14 cellular contexts compared by ENCODE assay signal in genomic region chr15:91921821-91922198, GRCh38.
A peak's percentile ranks its signal among the peaks of the same experiment; 100 is the strongest.
DNase-seq lines count a peak whose midpoint lies in the region; FAIRE-seq and TF ChIP-seq lines count a peak whose summit lies in the region.
"Had no signal": no experiment of that assay in that cellular context is flagged by ENCODE, and none has a peak within 500 bp of the region (broad histone marks: within the 10 kb centered on the region; RNA-seq: fewer than 3 reads in every experiment).

No MANE protein-coding gene starts in this region.

- FAIRE-seq in GM12892 (lab: Jason Lieb, UNC), result no peak
- FAIRE-seq: H54 had no signal

- H3K9ac ChIP-seq in OCI-LY3 (ENCODE audit: low read length) (no peak overlapping the region), SK-N-SH (no peak overlapping the region)

- 82% methylated on average over 13 of the region's 13 CpGs for WGBS in SK-N-SH (ENCODE audit: low lambda C conversion rate)

- H3K27me3 Mint-ChIP-seq in endothelial cell (ENCODE audit: unreplicated experiment), result no peaks in the 10 kb centered on the region
- H3K27me3 Mint-ChIP-seq: activated CD8-positive, alpha-beta memory T cell treated with anti-CD3 and anti-CD28 coated beads, Interleukin-2, amount 10 ng/mL, durations not matched to agents 7 days and 5 days; T-cell had no signal

- TF ChIP-seq RAD21 in SK-N-SH (IDR thresholded peaks at IDR 0.05; ENCODE audit: low read length), result no peak

- TF ChIP-seq CTCF in AG04450 (IDR thresholded peaks at IDR 0.05; ENCODE audit: low read depth, low read length) (no peak), OCI-LY3 (IDR thresholded peaks at IDR 0.05; ENCODE audit: low read depth, low read length) (no peak), endothelial cell (IDR thresholded peaks at IDR 0.05; ENCODE audit: unreplicated experiment) (no peak), neutrophil (IDR thresholded peaks at IDR 0.05) (no peak), SK-N-SH (IDR thresholded peaks at IDR 0.05) (no peak)

- H3K36me3 ChIP-seq in OCI-LY3 (replicated peaks; ENCODE audit: low read depth, low read length) (no peaks in the 10 kb centered on the region), neutrophil (peaks cover 23% of the 10 kb centered on the region), SK-N-SH (replicated peaks in 1 of 2; ENCODE audit: control insufficient read depth in 1 of 2, insufficient read depth in 2 of 2, low read length in 1 of 2) (peaks cover 0 to 3% of the 10 kb centered on the region in 2 experiments)

- H3K27ac ChIP-seq in AG04450 (ENCODE audit: low read depth, low read length), result peak overlapping the region; percentile 11
- H3K27ac ChIP-seq in OCI-LY3 (ENCODE audit: low read length), result no peak overlapping the region
- peak overlapping the region; percentile 56 for H3K27ac ChIP-seq in neutrophil
- no peak overlapping the region for H3K27ac ChIP-seq in SK-N-SH (ENCODE audit: low read depth in 2 of 2, low read length in 1 of 2)

- H3K4me1 ChIP-seq in OCI-LY3 (ENCODE audit: low read length), result peaks cover 20% of the 10 kb centered on the region
- peaks cover 8 to 15% of the 10 kb centered on the region in 2 experiments for H3K4me1 ChIP-seq in neutrophil (ENCODE audit: control insufficient read depth in 1 of 2, insufficient read depth in 1 of 2, low read depth in 1 of 2, low read length in 1 of 2)
- H3K4me1 ChIP-seq in SK-N-SH (ENCODE audit: control insufficient read depth in 1 of 2, insufficient read depth in 2 of 2, low read depth in 1 of 2, low read length in 1 of 2), result peaks cover 3 to 7% of the 10 kb centered on the region in 2 experiments; a peak in 2 of 4 replicates

- peak overlapping the region; percentile 45 for H3K27ac Mint-ChIP-seq in endothelial cell (ENCODE audit: unreplicated experiment)
- H3K27ac Mint-ChIP-seq: activated CD8-positive, alpha-beta memory T cell treated with anti-CD3 and anti-CD28 coated beads, Interleukin-2, amount 10 ng/mL, durations not matched to agents 7 days and 5 days had no signal

- H3K4me2 ChIP-seq in OCI-LY3 (ENCODE audit: low read length) (peak overlapping the region; percentile 31), SK-N-SH (no peak overlapping the region)

- POLR2A ChIA-PET in AG04450 (lab: Yijun Ruan, JAX), result no interaction called here
- POLR2A ChIA-PET in SK-N-SH (lab: Yijun Ruan, JAX), result interaction anchor here (0.6 kb wide), 1 partner anchor 95 kb away, joined by 3 read pairs; no protein-coding TSS in a partner anchor

- TF ChIP-seq POLR2A in GM12892 (IDR thresholded peaks at IDR 0.05; ENCODE audit: low read depth, low read length), result no peak

- no peak overlapping the region for H3K4me3 Mint-ChIP-seq in endothelial cell (ENCODE audit: unreplicated experiment)
- H3K4me3 Mint-ChIP-seq: activated CD8-positive, alpha-beta memory T cell treated with anti-CD3 and anti-CD28 coated beads, Interleukin-2, amount 10 ng/mL, durations not matched to agents 7 days and 5 days; T-cell had no signal

- no peaks in the 10 kb centered on the region for H3K79me2 ChIP-seq in OCI-LY3 (ENCODE audit: low read length)
- H3K79me2 ChIP-seq in SK-N-SH (ENCODE audit: insufficient read depth), result peaks cover 14% of the 10 kb centered on the region; the same call in 1 of the 2 replicates

- H3K4me3 ChIP-seq in AG04450 (ENCODE audit: low read depth, low read length) (no peak overlapping the region), OCI-LY3 (ENCODE audit: low read length) (no peak overlapping the region), neutrophil (ENCODE audit: low read depth in 1 of 2, low read length in 1 of 2) (no peak overlapping the region), SK-N-SH (ENCODE audit: low read depth in 2 of 2, low read length in 1 of 2) (no peak overlapping the region)
- H3K4me3 ChIP-seq: GM12878, stomach had no signal

- H4K20me1 ChIP-seq in OCI-LY3 (ENCODE audit: insufficient read depth, low read length), result no peaks in the 10 kb centered on the region
- H4K20me1 ChIP-seq in SK-N-SH (ENCODE audit: insufficient read depth), result no peaks in the 10 kb centered on the region

- no peaks in the 10 kb centered on the region for H3K9me3 Mint-ChIP-seq in endothelial cell (ENCODE audit: unreplicated experiment)
- H3K9me3 Mint-ChIP-seq: T-cell had no signal

- no peak for TF ChIP-seq EP300 in SK-N-SH (IDR thresholded peaks at IDR 0.05; ENCODE audit: borderline replicate concordance in 1 of 2, low read depth in 1 of 2, low read length in 1 of 2)

- CTCF ChIA-PET in AG04450 (lab: Charles Lee), result no interaction called here
- CTCF ChIA-PET in SK-N-SH (lab: Yijun Ruan, JAX), result interaction anchor here (1.2 kb wide), 1 partner anchor 20 kb away, joined by 3 read pairs; no protein-coding TSS in a partner anchor

- H3K27me3 ChIP-seq in AG04450 (ENCODE audit: control insufficient read depth, insufficient read depth, low read length), result no peaks in the 10 kb centered on the region
- no peaks in the 10 kb centered on the region for H3K27me3 ChIP-seq in OCI-LY3 (ENCODE audit: low read depth, low read length)
- H3K27me3 ChIP-seq in neutrophil, result no peaks in the 10 kb centered on the region
- H3K27me3 ChIP-seq in SK-N-SH (ENCODE audit: insufficient read depth), result no peaks in the 10 kb centered on the region
- H3K27me3 ChIP-seq: stomach had no signal

- H3K9me3 ChIP-seq in AG04450 (ENCODE audit: control insufficient read depth, insufficient read depth, low read length) (no peaks in the 10 kb centered on the region), OCI-LY3 (ENCODE audit: insufficient read depth, low read length) (no peaks in the 10 kb centered on the region), neutrophil (no peaks in the 10 kb centered on the region), SK-N-SH (no peaks in the 10 kb centered on the region)
- H3K9me3 ChIP-seq: stomach had no signal

- peaks cover 7% of the 10 kb centered on the region for H3K4me1 Mint-ChIP-seq in endothelial cell (ENCODE audit: unreplicated experiment)

- H3K9me2 ChIP-seq in SK-N-SH, result no peaks in the 10 kb centered on the region

- no peaks in the 10 kb centered on the region for H3F3A ChIP-seq in SK-N-SH (replicated peaks; ENCODE audit: insufficient read depth)

- no peak overlapping the region for H2AFZ ChIP-seq in OCI-LY3 (ENCODE audit: low read depth, low read length)
- no peak overlapping the region for H2AFZ ChIP-seq in SK-N-SH (ENCODE audit: low read depth)

- DNase-seq in AG04450 (ENCODE audit: low read depth, low spot score) (no peak), endothelial cell (ENCODE audit: low spot score) (no peak), NCI-H1105 (lab: John Stamatoyannopoulos, UW) (no peak), SK-N-SH (no peak), GM12892 (ENCODE audit: insufficient read length) (no peak)
- no peak for DNase-seq in stimulated activated CD4-positive, alpha-beta T cell treated with anti-CD3 and anti-CD28 coated beads, Interleukin-12 subunit alpha, Interleukin-12 subunit beta, amount 100 ng/mL, for 4 hours
- DNase-seq: activated CD8-positive, alpha-beta memory T cell treated with anti-CD3 and anti-CD28 coated beads, Interleukin-2, amount 10 ng/mL, durations not matched to agents 7 days and 5 days; Kasumi-1; stomach; T-cell had no signal

- no peaks in the 10 kb centered on the region for H3K36me3 Mint-ChIP-seq in endothelial cell (ENCODE audit: low read depth, unreplicated experiment)

TF ChIP-seq in SK-N-SH, 30 proteins besides CTCF, POLR2A, EP300 and RAD21 (continues in another document):
- TF ChIP-seq FOSL2 (IDR thresholded peaks at IDR 0.05; ENCODE audit: borderline replicate concordance, low read depth) (no peak), ZBTB33 (IDR thresholded peaks at IDR 0.05; ENCODE audit: borderline replicate concordance, low read depth) (no peak), EZH2phosphoT487 (IDR thresholded peaks at IDR 0.05; ENCODE audit: borderline replicate concordance, low read depth) (no peak), JUND (IDR thresholded peaks at IDR 0.05) (no peak), NFIC (IDR thresholded peaks at IDR 0.05; ENCODE audit: borderline replicate concordance) (no peak), USF2 (IDR thresholded peaks at IDR 0.05; ENCODE audit: borderline replicate concordance, low read depth, low read length) (no peak), TEAD4 (IDR thresholded peaks at IDR 0.05; ENCODE audit: borderline replicate concordance, insufficient read depth) (no peak), TAF1 (IDR thresholded peaks at IDR 0.05; ENCODE audit: borderline replicate concordance, low read depth, low read length) (no peak), ELF1 (IDR thresholded peaks at IDR 0.05) (no peak)

Comparison
In these comparisons a context has a peak if more than half of its experiments do, and no peak if none do; other contexts are left out.
1. H3K27ac ChIP-seq: peak in AG04450 (single experiment) and neutrophil (single experiment); none in OCI-LY3 (single experiment) and SK-N-SH (0 of 2).